1 cellular context compared by ENCODE assay signal in the genomic region with DNA sequence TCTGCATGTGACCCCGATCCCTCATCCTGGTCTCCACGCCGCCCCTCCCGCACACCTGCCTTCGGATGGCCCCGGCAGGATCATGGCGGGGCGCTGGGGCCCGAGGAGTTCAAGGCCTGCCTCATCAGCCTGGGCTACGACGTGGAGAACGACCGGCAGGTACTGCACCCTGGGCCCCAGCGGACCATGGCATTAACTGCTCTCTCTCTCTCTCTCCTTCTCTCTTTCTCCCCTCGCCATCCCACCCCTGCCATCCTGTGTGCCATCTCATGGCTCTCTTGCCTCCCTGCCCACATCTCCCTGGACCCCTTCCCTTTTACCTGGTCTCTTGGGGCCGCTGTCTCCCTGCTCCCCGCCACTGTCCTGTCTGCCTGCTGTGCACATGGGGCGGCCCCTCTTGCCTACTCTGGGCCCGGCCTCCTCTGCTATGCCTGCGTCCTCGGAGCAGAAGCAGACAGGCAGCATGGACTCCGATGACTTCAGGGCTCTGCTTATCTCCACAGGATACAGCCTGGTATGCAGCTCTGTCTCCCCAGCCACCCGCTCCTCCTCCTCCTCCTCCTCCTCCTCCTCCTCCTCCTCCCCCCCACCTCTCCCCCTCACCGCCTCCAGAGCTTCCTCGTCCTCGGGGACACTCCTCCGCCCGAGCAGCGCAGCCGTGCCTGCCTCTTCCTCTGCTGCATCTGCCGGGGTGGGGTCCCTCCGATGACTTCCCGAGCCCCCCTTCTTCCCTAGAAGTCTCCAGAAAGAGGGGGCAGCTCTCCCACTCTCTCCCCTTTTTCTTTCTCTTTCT.
TF ChIP-seq lines count a peak whose summit lies in the region.

No MANE protein-coding gene starts in this region.

TF ChIP-seq in K562, 482 proteins besides CTCF, POLR2A, EP300 and RAD21 (continues in another document):
- no peak for TF ChIP-seq MTA2 (IDR thresholded peaks at IDR 0.05; ENCODE audit: low read depth)
- no peak for TF ChIP-seq THRB (CRISPR knock-in tag; conservative IDR thresholded peaks at IDR 0.05)
- no peak for TF ChIP-seq CREB3 (tag; conservative IDR thresholded peaks at IDR 0.05; ENCODE audit: low read depth)
- TF ChIP-seq MED1 (CRISPR knock-in tag; IDR thresholded peaks at IDR 0.05; ENCODE audit: borderline replicate concordance): no peak
- TF ChIP-seq NFATC3 (IDR thresholded peaks at IDR 0.05): no peak
- TF ChIP-seq ZNF695 (CRISPR knock-in tag; IDR thresholded peaks at IDR 0.05): no peak
- TF ChIP-seq SNIP1 (IDR thresholded peaks at IDR 0.05; ENCODE audit: low read depth): no peak
- TF ChIP-seq DACH1 (IDR thresholded peaks at IDR 0.05; ENCODE audit: partially characterized antibody): no peak
- no peak for TF ChIP-seq DLX4 (CRISPR knock-in tag; IDR thresholded peaks at IDR 0.05)
- no peak for TF ChIP-seq SIN3A (IDR thresholded peaks at IDR 0.05; ENCODE audit: borderline replicate concordance in 2 of 2, control insufficient read depth in 1 of 2, low read depth in 2 of 2, low read length in 2 of 2)
- TF ChIP-seq BCL6 (CRISPR knock-in tag; IDR thresholded peaks at IDR 0.05): no peak
- peak; percentile 65 for TF ChIP-seq PCBP1 (IDR thresholded peaks at IDR 0.05; ENCODE audit: low read depth, low read length, poor library complexity, severe bottlenecking)
- no peak for TF ChIP-seq TSC22D4 (tag; IDR thresholded peaks at IDR 0.05)
- TF ChIP-seq KAT7 (CRISPR knock-in tag; IDR thresholded peaks at IDR 0.05; ENCODE audit: borderline replicate concordance): 0 out of 2 replicates have a peak, but pooled peaks have one; percentile 34
- no peak for TF ChIP-seq POLR2B (IDR thresholded peaks at IDR 0.05; ENCODE audit: low read depth, partially characterized antibody)
- TF ChIP-seq SMARCA5 (IDR thresholded peaks at IDR 0.05): peak; percentile 97
- 0 out of 2 replicates have a peak, but pooled peaks have one; percentile 40 for TF ChIP-seq CBFA2T3 (IDR thresholded peaks at IDR 0.05)
- no peak for TF ChIP-seq NR2C1 (IDR thresholded peaks at IDR 0.05)
- TF ChIP-seq NR2C1 (tag; IDR thresholded peaks at IDR 0.05): no peak
- no peak for TF ChIP-seq NEUROD1 (IDR thresholded peaks at IDR 0.05; ENCODE audit: borderline replicate concordance, low read depth, low read length, partially characterized antibody)
- TF ChIP-seq E2F3 (CRISPR knock-in tag; IDR thresholded peaks at IDR 0.05): no peak
- no peak for TF ChIP-seq ATF2 (CRISPR knock-in tag; IDR thresholded peaks at IDR 0.05)
- TF ChIP-seq EGR1 (conservative IDR thresholded peaks at IDR 0.05): peak; percentile 80
- TF ChIP-seq, protein P1, sequence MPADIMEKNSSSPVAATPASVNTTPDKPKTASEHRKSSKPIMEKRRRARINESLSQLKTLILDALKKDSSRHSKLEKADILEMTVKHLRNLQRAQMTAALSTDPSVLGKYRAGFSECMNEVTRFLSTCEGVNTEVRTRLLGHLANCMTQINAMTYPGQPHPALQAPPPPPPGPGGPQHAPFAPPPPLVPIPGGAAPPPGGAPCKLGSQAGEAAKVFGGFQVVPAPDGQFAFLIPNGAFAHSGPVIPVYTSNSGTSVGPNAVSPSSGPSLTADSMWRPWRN (IDR thresholded peaks at IDR 0.05; ENCODE audit: low read depth): no peak
- no peak for TF ChIP-seq ELK1 (CRISPR knock-in tag; IDR thresholded peaks at IDR 0.05)
- TF ChIP-seq ZBTB9 (CRISPR knock-in tag; IDR thresholded peaks at IDR 0.05): peak; percentile 26; the same call in 1 of the 2 replicates
- TF ChIP-seq IFI16 (CRISPR knock-in tag; IDR thresholded peaks at IDR 0.05): no peak
- TF ChIP-seq SMAD4 (CRISPR knock-in tag; conservative IDR thresholded peaks at IDR 0.05): peak; percentile 51
- no peak for TF ChIP-seq U2AF1 (optimal IDR thresholded peaks at IDR 0.05; ENCODE audit: low read depth, low read length)
- peak; percentile 27; the same call in 1 of the 2 replicates for TF ChIP-seq CREM (IDR thresholded peaks at IDR 0.05; ENCODE audit: low read depth)
- TF ChIP-seq ZNF785 (CRISPR knock-in tag; IDR thresholded peaks at IDR 0.05): no peak
- TF ChIP-seq ZNF347 (CRISPR knock-in tag; IDR thresholded peaks at IDR 0.05; ENCODE audit: low read depth): no peak
- TF ChIP-seq TEAD4 (IDR thresholded peaks at IDR 0.05; ENCODE audit: low read length): peak; percentile 65
- no peak for TF ChIP-seq TEAD4 (CRISPR knock-in tag; IDR thresholded peaks at IDR 0.05; ENCODE audit: borderline replicate concordance)
- peak; percentile 45 for TF ChIP-seq JUND (IDR thresholded peaks at IDR 0.05; ENCODE audit: borderline replicate concordance, low read depth, low read length)
- peak; percentile 48; the same call in 1 of the 3 replicates for TF ChIP-seq JUND (tag; IDR thresholded peaks at IDR 0.05; ENCODE audit: borderline replicate concordance, low read depth, low read length)
- no peak for TF ChIP-seq ATF6 (CRISPR knock-in tag; IDR thresholded peaks at IDR 0.05)
- no peak for TF ChIP-seq CUX1 (CRISPR knock-in tag; IDR thresholded peaks at IDR 0.05)
- TF ChIP-seq, protein P2, sequence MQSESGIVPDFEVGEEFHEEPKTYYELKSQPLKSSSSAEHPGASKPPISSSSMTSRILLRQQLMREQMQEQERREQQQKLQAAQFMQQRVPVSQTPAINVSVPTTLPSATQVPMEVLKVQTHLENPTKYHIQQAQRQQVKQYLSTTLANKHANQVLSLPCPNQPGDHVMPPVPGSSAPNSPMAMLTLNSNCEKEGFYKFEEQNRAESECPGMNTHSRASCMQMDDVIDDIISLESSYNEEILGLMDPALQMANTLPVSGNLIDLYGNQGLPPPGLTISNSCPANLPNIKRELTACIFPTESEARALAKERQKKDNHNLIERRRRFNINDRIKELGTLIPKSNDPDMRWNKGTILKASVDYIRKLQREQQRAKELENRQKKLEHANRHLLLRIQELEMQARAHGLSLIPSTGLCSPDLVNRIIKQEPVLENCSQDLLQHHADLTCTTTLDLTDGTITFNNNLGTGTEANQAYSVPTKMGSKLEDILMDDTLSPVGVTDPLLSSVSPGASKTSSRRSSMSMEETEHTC (IDR thresholded peaks at IDR 0.05): no peak
- no peak for TF ChIP-seq ZNF224 (CRISPR knock-in tag; IDR thresholded peaks at IDR 0.05)
- TF ChIP-seq LARP7 (IDR thresholded peaks at IDR 0.05): peak; percentile 32; the same call in 1 of the 2 replicates
- no peak for TF ChIP-seq ILK (tag; IDR thresholded peaks at IDR 0.05; ENCODE audit: borderline replicate concordance, low read depth)
- no peak for TF ChIP-seq TCF7 (IDR thresholded peaks at IDR 0.05; ENCODE audit: borderline replicate concordance)
- TF ChIP-seq ZNF75A (CRISPR knock-in tag; IDR thresholded peaks at IDR 0.05): no peak
- no peak for TF ChIP-seq KLF10 (CRISPR knock-in tag; IDR thresholded peaks at IDR 0.05)
- TF ChIP-seq MYC (IDR thresholded peaks at IDR 0.05; ENCODE audit: low read depth, low read length): no peak
- TF ChIP-seq MYC (CRISPR knock-in tag; IDR thresholded peaks at IDR 0.05; ENCODE audit: borderline replicate concordance, low read depth): 0 out of 2 replicates have a peak, but pooled peaks have one; percentile 36
- TF ChIP-seq MTA3 (IDR thresholded peaks at IDR 0.05; ENCODE audit: borderline replicate concordance): 0 out of 2 replicates have a peak, but pooled peaks have one; percentile 23
- peak; percentile 57 for TF ChIP-seq PHF20 (IDR thresholded peaks at IDR 0.05; ENCODE audit: partially characterized antibody)
